10 cellular contexts compared by ENCODE assay signal in the genomic region with DNA sequence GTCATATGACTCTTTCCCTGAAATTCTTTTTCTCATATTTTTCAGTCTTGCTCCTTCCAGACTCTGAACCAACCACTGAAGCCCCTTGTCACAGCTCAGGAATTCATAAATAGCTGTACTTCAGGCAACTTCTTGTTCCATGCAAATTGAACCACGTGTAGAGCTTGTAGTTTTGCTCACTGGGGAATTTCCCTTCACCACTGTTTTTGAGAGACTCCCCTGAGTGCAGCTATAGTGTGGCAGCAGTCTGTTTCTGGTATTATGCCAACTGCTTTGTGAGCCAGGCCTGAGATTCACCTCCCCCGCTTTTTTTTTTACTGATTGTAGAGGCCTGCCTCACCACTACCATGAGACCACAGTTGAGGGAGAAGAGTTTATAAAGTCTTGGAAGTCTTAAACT.
DNase-seq lines count a peak whose midpoint lies in the region; ATAC-seq and TF ChIP-seq lines count a peak whose summit lies in the region.
"Had no signal": no experiment of that assay in that cellular context is flagged by ENCODE, and none has a peak within 500 bp of the region (broad histone marks: within the 10 kb centered on the region; RNA-seq: fewer than 3 reads in every experiment).

No MANE protein-coding gene starts in this region.

- ATAC-seq in GM21447 (IDR thresholded peaks at IDR 0.05; ENCODE audit: unreplicated experiment) = peak; percentile 92
- ATAC-seq in HG03442 (IDR thresholded peaks at IDR 0.05; ENCODE audit: unreplicated experiment) = peak; percentile 99
- no peak for ATAC-seq in GM19452 (IDR thresholded peaks at IDR 0.05; ENCODE audit: unreplicated experiment)
- ATAC-seq: natural killer cell had no signal

- peak; percentile 22 for DNase-seq in GM10266 (ENCODE audit: extremely low spot score)
- DNase-seq in epithelial cell of esophagus (ENCODE audit: low read depth) = peak; percentile 84
- no peak for DNase-seq in cerebellar cortex (ENCODE audit: low spot score)
- no peak for DNase-seq in stimulated activated CD4-positive, alpha-beta T cell treated with anti-CD3 and anti-CD28 coated beads, Interleukin-4, amount 100 ng/mL, for 4 hours
- DNase-seq in inferior parietal cortex (ENCODE audit: extremely low spot score) = no peak
- DNase-seq: effector CD8-positive, alpha-beta T cell; natural killer cell had no signal

- no peak overlapping the region for H3K4me3 ChIP-seq in epithelial cell of esophagus (ENCODE audit: low read length)

- TF ChIP-seq CTCF in GM10266 (IDR thresholded peaks at IDR 0.05; ENCODE audit: control insufficient read depth, insufficient read depth, low read depth, missing control alignments) = no peak
- TF ChIP-seq CTCF in epithelial cell of esophagus (IDR thresholded peaks at IDR 0.05; ENCODE audit: insufficient read depth, low read depth, low read length, missing control alignments) = no peak

Comparison
In these comparisons a context has a peak if more than half of its experiments do, and no peak if none do; other contexts are left out.
1. DNase-seq: peak in GM10266 (single experiment) and epithelial cell of esophagus (single experiment); none in cerebellar cortex (single experiment), stimulated activated CD4-positive, alpha-beta T cell treated with anti-CD3 and anti-CD28 coated beads, Interleukin-4, amount 100 ng/mL, for 4 hours (0 of 2) and inferior parietal cortex (single experiment).